1 cellular context compared by ENCODE assay signal in genomic region chr14:72638021-72638420, GRCh38.
TF ChIP-seq lines count a peak whose summit lies in the region.

No MANE protein-coding gene starts in this region.

TF ChIP-seq in SK-N-SH, 30 proteins besides CTCF, POLR2A, EP300 and RAD21 (continued from another document):
- TF ChIP-seq POLR2AphosphoS5 (IDR thresholded peaks at IDR 0.05; ENCODE audit: low read depth, low read length), result peak; percentile 49; the same call in 1 of the 2 replicates
- no peak for TF ChIP-seq MXI1 (IDR thresholded peaks at IDR 0.05; ENCODE audit: low read depth, low read length)
- TF ChIP-seq, protein P1, sequence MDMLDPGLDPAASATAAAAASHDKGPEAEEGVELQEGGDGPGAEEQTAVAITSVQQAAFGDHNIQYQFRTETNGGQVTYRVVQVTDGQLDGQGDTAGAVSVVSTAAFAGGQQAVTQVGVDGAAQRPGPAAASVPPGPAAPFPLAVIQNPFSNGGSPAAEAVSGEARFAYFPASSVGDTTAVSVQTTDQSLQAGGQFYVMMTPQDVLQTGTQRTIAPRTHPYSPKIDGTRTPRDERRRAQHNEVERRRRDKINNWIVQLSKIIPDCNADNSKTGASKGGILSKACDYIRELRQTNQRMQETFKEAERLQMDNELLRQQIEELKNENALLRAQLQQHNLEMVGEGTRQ (IDR thresholded peaks at IDR 0.05; ENCODE audit: borderline replicate concordance, low read depth, low read length), result no peak
- TF ChIP-seq, protein P2, sequence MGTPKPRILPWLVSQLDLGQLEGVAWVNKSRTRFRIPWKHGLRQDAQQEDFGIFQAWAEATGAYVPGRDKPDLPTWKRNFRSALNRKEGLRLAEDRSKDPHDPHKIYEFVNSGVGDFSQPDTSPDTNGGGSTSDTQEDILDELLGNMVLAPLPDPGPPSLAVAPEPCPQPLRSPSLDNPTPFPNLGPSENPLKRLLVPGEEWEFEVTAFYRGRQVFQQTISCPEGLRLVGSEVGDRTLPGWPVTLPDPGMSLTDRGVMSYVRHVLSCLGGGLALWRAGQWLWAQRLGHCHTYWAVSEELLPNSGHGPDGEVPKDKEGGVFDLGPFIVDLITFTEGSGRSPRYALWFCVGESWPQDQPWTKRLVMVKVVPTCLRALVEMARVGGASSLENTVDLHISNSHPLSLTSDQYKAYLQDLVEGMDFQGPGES (IDR thresholded peaks at IDR 0.05; ENCODE audit: low read depth, low read length), result no peak
- no peak for TF ChIP-seq FOXJ3 (CRISPR knock-in tag; IDR thresholded peaks at IDR 0.05)
- peak; percentile 96 for TF ChIP-seq TCF12 (IDR thresholded peaks at IDR 0.05)
- TF ChIP-seq RXRA (IDR thresholded peaks at IDR 0.05; ENCODE audit: borderline replicate concordance, low read depth), result peak; percentile 93
- TF ChIP-seq, protein P3, sequence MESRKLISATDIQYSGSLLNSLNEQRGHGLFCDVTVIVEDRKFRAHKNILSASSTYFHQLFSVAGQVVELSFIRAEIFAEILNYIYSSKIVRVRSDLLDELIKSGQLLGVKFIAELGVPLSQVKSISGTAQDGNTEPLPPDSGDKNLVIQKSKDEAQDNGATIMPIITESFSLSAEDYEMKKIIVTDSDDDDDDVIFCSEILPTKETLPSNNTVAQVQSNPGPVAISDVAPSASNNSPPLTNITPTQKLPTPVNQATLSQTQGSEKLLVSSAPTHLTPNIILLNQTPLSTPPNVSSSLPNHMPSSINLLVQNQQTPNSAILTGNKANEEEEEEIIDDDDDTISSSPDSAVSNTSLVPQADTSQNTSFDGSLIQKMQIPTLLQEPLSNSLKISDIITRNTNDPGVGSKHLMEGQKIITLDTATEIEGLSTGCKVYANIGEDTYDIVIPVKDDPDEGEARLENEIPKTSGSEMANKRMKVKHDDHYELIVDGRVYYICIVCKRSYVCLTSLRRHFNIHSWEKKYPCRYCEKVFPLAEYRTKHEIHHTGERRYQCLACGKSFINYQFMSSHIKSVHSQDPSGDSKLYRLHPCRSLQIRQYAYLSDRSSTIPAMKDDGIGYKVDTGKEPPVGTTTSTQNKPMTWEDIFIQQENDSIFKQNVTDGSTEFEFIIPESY (IDR thresholded peaks at IDR 0.05; ENCODE audit: borderline replicate concordance, low read depth), result peak; percentile 54; the same call in 1 of the 2 replicates
- peak; percentile 90 for TF ChIP-seq JUND (IDR thresholded peaks at IDR 0.05)
- no peak for TF ChIP-seq RCOR1 (IDR thresholded peaks at IDR 0.05; ENCODE audit: low read length)
- no peak for TF ChIP-seq SIN3A (IDR thresholded peaks at IDR 0.05; ENCODE audit: borderline replicate concordance, low read depth, low read length)
- no peak for TF ChIP-seq GABPA (IDR thresholded peaks at IDR 0.05; ENCODE audit: low read depth)
- TF ChIP-seq MAX (IDR thresholded peaks at IDR 0.05; ENCODE audit: low read depth), result peak; percentile 74
TF ChIP-seq in SK-N-SH: peak in this region for 11.
